Comparison of ENCODE assay signal across 8 cellular contexts in the genomic region with DNA sequence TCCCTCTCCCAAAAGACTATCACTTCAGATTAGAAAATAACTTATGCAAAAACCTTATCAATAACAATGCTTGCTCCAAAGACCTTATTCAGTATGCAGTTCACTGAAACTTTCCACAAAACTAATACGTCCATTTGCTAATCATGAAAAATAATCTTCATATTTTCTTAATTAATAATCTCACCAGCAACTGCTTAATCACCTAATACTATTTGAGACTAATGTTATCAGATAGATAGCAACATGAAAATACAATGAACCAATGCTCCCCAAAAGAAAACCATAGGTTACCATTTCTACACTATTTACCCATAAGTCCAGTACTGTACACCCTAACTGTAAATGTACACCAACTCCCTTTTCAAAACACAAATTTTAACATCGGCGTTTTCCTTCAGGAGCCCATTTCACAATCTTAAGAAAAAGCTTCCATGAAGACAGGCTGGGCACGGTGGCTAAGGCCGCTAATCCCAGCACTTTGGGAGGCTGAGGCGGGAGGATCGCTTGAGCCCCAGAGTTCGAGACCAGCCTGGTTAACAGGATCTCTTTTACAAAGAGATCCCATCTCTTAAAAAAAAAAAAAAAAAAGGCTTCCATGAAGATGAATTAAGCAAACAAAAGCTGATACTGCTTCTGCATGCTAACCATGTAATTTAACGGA. TPM values are rescaled to one million over a fixed set of nuclear protein-coding genes. Genes with fewer than 3 reads are reported as not detected.
DNase-seq lines count a peak whose midpoint lies in the region; ATAC-seq and TF ChIP-seq lines count a peak whose summit lies in the region.

No MANE protein-coding gene starts in this region.

- WGBS in liver: 34% methylated on average over 9 of the region's 9 CpGs

- no peak for TF ChIP-seq RAD21 in liver (IDR thresholded peaks at IDR 0.05)

- H3K9ac ChIP-seq in liver (ENCODE audit: low read depth in 1 of 2, low read length in 2 of 2): peak overlapping the region; percentile 47 to 79

- intact Hi-C loops in left cardiac atrium (cut with DNase I) (loop anchor here in 1 of 2 donors (10.0 kb wide), 1 partner anchor 54 kb away; no protein-coding TSS in a partner anchor), upper lobe of right lung (cut with DNase I) (no loop called here)

- H3K27ac ChIP-seq in cardiac muscle cell (peak overlapping the region; percentile 98), liver (ENCODE audit: low read depth in 1 of 2, low read length in 2 of 2) (peak overlapping the region; percentile 79 to 82), upper lobe of right lung (peak overlapping the region; percentile 90)

- peaks cover 17% of the 10 kb centered on the region for H3K4me1 ChIP-seq in cardiac muscle cell (ENCODE audit: low read depth)
- H3K4me1 ChIP-seq in liver (ENCODE audit: control insufficient read depth in 4 of 4, insufficient read depth in 4 of 4, low read length in 3 of 4): peaks cover 9 to 25% (median 23%) of the 10 kb centered on the region in 4 donors
- H3K4me1 ChIP-seq in upper lobe of right lung: peaks cover 48% of the 10 kb centered on the region

- H3K36me3 ChIP-seq in cardiac muscle cell (no peaks in the 10 kb centered on the region), liver (ENCODE audit: control insufficient read depth in 4 of 4, insufficient read depth in 3 of 4, low read depth in 1 of 4, low read length in 3 of 4) (no peaks in the 10 kb centered on the region), upper lobe of right lung (no peaks in the 10 kb centered on the region)

- TF ChIP-seq CTCF in cardiac muscle cell (IDR thresholded peaks at IDR 0.05; ENCODE audit: low read depth, low read length) (no peak), liver (IDR thresholded peaks at IDR 0.05; ENCODE audit: low read depth, low read length, missing input control) (no peak), upper lobe of right lung (IDR thresholded peaks at IDR 0.05) (no peak)

- no peaks in the 10 kb centered on the region for H3K9me3 ChIP-seq in cardiac muscle cell (ENCODE audit: low read depth)
- no peaks in the 10 kb centered on the region for H3K9me3 ChIP-seq in liver (ENCODE audit: control insufficient read depth in 4 of 4, low read length in 3 of 4)
- no peaks in the 10 kb centered on the region for H3K9me3 ChIP-seq in upper lobe of right lung

- no peak for ATAC-seq in left cardiac atrium
- ATAC-seq in upper lobe of right lung: no peak

- DNase-seq in cardiac muscle cell (ENCODE audit: low read depth in 1 of 2, low spot score in 1 of 2) (no peak), left cardiac atrium (no peak), amniotic epithelial cell (ENCODE audit: low read depth) (peak; percentile 16), upper lobe of right lung (no peak), NCI-H146 treated with DMSO at 0.1 percent for 48 hours (lab: John Stamatoyannopoulos, UW; ENCODE audit: unreplicated experiment) (no peak), NCI-H2227 (lab: John Stamatoyannopoulos, UW; ENCODE audit: unreplicated experiment) (no peak), NCI-H524 (lab: John Stamatoyannopoulos, UW) (no peak)

- peak overlapping the region; percentile 82 for H3K4me3 ChIP-seq in cardiac muscle cell
- peak overlapping the region; percentile 9 to 99 (median 82) for H3K4me3 ChIP-seq in liver (ENCODE audit: low read depth in 1 of 3, low read length in 3 of 3)
- H3K4me3 ChIP-seq in upper lobe of right lung: peak overlapping the region; percentile 78

- H3K27me3 ChIP-seq in cardiac muscle cell (no peaks in the 10 kb centered on the region), liver (ENCODE audit: control insufficient read depth in 4 of 4, insufficient read depth in 4 of 4, low read length in 3 of 4) (no peaks in the 10 kb centered on the region), upper lobe of right lung (no peaks in the 10 kb centered on the region)

TF ChIP-seq in liver, 16 proteins besides CTCF, POLR2A, EP300 and RAD21:
- TF ChIP-seq FOXA1 (IDR thresholded peaks at IDR 0.05) (no peak), RXRA (IDR thresholded peaks at IDR 0.05) (no peak), TAF1 (conservative IDR thresholded peaks at IDR 0.05) (no peak), HNF4G (IDR thresholded peaks at IDR 0.05) (no peak)
- TF ChIP-seq, protein P1, sequence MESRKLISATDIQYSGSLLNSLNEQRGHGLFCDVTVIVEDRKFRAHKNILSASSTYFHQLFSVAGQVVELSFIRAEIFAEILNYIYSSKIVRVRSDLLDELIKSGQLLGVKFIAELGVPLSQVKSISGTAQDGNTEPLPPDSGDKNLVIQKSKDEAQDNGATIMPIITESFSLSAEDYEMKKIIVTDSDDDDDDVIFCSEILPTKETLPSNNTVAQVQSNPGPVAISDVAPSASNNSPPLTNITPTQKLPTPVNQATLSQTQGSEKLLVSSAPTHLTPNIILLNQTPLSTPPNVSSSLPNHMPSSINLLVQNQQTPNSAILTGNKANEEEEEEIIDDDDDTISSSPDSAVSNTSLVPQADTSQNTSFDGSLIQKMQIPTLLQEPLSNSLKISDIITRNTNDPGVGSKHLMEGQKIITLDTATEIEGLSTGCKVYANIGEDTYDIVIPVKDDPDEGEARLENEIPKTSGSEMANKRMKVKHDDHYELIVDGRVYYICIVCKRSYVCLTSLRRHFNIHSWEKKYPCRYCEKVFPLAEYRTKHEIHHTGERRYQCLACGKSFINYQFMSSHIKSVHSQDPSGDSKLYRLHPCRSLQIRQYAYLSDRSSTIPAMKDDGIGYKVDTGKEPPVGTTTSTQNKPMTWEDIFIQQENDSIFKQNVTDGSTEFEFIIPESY (IDR thresholded peaks at IDR 0.05): no peak
- TF ChIP-seq, protein P2, sequence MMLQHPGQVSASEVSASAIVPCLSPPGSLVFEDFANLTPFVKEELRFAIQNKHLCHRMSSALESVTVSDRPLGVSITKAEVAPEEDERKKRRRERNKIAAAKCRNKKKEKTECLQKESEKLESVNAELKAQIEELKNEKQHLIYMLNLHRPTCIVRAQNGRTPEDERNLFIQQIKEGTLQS (IDR thresholded peaks at IDR 0.05): no peak

RNA-seq across cellular contexts. Expression of a gene that starts 1.7 kb away (rescaled TPM):
- total RNA-seq in cardiac muscle cell: 85.5 and 93.5 TPM in 2 replicates
- polyA plus RNA-seq in cardiac muscle cell: 185 and 196 TPM in 2 replicates
- total RNA-seq in left cardiac atrium: 100 to 1,000 TPM; 188 to 206 TPM
- 10 to 100 TPM; 51.5 to 54.0 TPM for total RNA-seq in liver
- polyA plus RNA-seq in liver: 10 to 100 TPM; 22.3 to 68.5 TPM
- total RNA-seq in upper lobe of right lung: 328 TPM

RNA-seq across cellular contexts. Expression of a gene that starts 25.8 kb away (rescaled TPM):
- total RNA-seq in cardiac muscle cell (0.63 TPM in 1 of 2 replicates, not detected in the other), left cardiac atrium (under 1 TPM in 1 of 2 donors, not detected in 1; 0.21 TPM), liver (under 1 TPM; 0.47 to 0.67 TPM), upper lobe of right lung (0.90 TPM)
- polyA plus RNA-seq in cardiac muscle cell (0.28 TPM in 1 of 2 replicates, not detected in the other), liver (under 1 TPM in 1 of 2 donors, not detected in 1; 0.15 TPM)

RNA-seq across cellular contexts. Expression of a gene that starts 29.9 kb away (rescaled TPM):
- total RNA-seq in cardiac muscle cell (6.9 and 7.1 TPM in 2 replicates), left cardiac atrium (under 1 TPM; 0.68 to 0.82 TPM), liver (1 to 10 TPM; 2.6 to 2.7 TPM), upper lobe of right lung (1.5 TPM)
- polyA plus RNA-seq in cardiac muscle cell (4.2 and 16.6 TPM in 2 replicates), liver (10 to 100 TPM in 1 of 2 donors, 1 to 10 TPM in 1; 3.2 to 13.1 TPM)
